ENCODE assay signal across 1 cellular context in the genomic region with DNA sequence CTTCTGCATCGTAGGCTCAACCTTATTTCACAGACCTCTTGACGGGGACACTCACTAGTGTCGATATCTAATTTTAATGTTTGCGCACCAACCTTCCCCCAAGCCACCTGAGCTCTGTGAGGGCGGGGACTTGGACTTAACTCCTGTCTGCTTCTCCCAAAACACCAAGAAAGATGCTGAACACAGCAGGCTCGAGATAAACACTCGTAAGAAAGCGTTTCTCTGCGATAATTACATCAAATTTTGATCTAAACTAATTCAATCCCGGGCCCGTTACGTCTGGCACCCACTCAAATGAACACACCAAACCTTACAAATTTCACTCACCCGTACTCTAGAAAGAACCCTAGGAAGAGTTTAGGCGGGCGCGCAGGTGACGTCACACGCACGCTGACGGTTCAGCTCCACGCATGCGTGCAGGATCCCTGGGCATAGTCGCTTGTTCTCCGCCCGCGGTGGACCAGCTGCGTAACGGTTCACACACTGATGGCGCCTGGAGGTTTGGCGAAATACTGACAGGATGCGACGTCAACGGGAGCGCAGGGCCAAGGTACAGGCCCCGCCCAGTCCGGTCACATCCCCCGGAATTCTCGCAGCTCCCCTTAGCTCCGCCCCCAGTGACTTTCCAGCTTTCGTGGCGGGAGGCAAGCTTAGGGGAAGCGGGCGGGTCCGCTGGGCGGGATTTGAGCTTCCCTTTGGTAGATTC.
TF ChIP-seq lines count a peak whose summit lies in the region.

A gene with protein sequence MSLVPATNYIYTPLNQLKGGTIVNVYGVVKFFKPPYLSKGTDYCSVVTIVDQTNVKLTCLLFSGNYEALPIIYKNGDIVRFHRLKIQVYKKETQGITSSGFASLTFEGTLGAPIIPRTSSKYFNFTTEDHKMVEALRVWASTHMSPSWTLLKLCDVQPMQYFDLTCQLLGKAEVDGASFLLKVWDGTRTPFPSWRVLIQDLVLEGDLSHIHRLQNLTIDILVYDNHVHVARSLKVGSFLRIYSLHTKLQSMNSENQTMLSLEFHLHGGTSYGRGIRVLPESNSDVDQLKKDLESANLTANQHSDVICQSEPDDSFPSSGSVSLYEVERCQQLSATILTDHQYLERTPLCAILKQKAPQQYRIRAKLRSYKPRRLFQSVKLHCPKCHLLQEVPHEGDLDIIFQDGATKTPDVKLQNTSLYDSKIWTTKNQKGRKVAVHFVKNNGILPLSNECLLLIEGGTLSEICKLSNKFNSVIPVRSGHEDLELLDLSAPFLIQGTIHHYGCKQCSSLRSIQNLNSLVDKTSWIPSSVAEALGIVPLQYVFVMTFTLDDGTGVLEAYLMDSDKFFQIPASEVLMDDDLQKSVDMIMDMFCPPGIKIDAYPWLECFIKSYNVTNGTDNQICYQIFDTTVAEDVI (minus strand): TSS at position 359 of the 706 bp plus-strand sequence. CDS start 32,652 bp downstream, outside the sequence.

TF ChIP-seq in HepG2, 621 proteins besides CTCF, POLR2A, EP300 and RAD21 (continued from another document):
- TF ChIP-seq, protein P1, sequence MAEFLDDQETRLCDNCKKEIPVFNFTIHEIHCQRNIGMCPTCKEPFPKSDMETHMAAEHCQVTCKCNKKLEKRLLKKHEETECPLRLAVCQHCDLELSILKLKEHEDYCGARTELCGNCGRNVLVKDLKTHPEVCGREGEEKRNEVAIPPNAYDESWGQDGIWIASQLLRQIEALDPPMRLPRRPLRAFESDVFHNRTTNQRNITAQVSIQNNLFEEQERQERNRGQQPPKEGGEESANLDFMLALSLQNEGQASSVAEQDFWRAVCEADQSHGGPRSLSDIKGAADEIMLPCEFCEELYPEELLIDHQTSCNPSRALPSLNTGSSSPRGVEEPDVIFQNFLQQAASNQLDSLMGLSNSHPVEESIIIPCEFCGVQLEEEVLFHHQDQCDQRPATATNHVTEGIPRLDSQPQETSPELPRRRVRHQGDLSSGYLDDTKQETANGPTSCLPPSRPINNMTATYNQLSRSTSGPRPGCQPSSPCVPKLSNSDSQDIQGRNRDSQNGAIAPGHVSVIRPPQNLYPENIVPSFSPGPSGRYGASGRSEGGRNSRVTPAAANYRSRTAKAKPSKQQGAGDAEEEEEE (CRISPR knock-in tag; IDR thresholded peaks at IDR 0.05; ENCODE audit: borderline replicate concordance): no peak
- peak; percentile 25; the same call in 1 of the 2 replicates for TF ChIP-seq BCL6 (CRISPR knock-in tag; IDR thresholded peaks at IDR 0.05)
- TF ChIP-seq ATAD3A (CRISPR knock-in tag; IDR thresholded peaks at IDR 0.05): no peak
- TF ChIP-seq ZNF556 (CRISPR knock-in tag; IDR thresholded peaks at IDR 0.05; ENCODE audit: borderline replicate concordance): peak; percentile 57; the same call in 1 of the 2 replicates
- peak; percentile 20; the same call in 1 of the 2 replicates for TF ChIP-seq JUN (CRISPR knock-in tag; IDR thresholded peaks at IDR 0.05)
- no peak for TF ChIP-seq CENPX (CRISPR knock-in tag; IDR thresholded peaks at IDR 0.05)
- no peak for TF ChIP-seq ZNF484 (CRISPR knock-in tag; IDR thresholded peaks at IDR 0.05; ENCODE audit: borderline replicate concordance, low read depth)
- TF ChIP-seq PHF5A (CRISPR knock-in tag; IDR thresholded peaks at IDR 0.05; ENCODE audit: low read depth, unreplicated experiment): no peak
- TF ChIP-seq GZF1 (CRISPR knock-in tag; IDR thresholded peaks at IDR 0.05): no peak
- no peak for TF ChIP-seq TOE1 (CRISPR knock-in tag; IDR thresholded peaks at IDR 0.05)
- TF ChIP-seq, protein P2, sequence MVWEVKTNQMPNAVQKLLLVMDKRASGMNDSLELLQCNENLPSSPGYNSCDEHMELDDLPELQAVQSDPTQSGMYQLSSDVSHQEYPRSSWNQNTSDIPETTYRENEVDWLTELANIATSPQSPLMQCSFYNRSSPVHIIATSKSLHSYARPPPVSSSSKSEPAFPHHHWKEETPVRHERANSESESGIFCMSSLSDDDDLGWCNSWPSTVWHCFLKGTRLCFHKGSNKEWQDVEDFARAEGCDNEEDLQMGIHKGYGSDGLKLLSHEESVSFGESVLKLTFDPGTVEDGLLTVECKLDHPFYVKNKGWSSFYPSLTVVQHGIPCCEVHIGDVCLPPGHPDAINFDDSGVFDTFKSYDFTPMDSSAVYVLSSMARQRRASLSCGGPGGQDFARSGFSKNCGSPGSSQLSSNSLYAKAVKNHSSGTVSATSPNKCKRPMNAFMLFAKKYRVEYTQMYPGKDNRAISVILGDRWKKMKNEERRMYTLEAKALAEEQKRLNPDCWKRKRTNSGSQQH (CRISPR knock-in tag; IDR thresholded peaks at IDR 0.05; ENCODE audit: low read depth): peak; percentile 48; the same call in 1 of the 2 replicates
- TF ChIP-seq, protein P3, sequence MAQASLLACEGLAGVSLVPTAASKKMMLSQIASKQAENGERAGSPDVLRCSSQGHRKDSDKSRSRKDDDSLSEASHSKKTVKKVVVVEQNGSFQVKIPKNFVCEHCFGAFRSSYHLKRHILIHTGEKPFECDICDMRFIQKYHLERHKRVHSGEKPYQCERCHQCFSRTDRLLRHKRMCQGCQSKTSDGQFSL (CRISPR knock-in tag; IDR thresholded peaks at IDR 0.05): no peak
- TF ChIP-seq YEATS4 (CRISPR knock-in tag; IDR thresholded peaks at IDR 0.05; ENCODE audit: borderline replicate concordance): peak; percentile 62; the same call in 1 of the 2 replicates
- TF ChIP-seq, protein P4, sequence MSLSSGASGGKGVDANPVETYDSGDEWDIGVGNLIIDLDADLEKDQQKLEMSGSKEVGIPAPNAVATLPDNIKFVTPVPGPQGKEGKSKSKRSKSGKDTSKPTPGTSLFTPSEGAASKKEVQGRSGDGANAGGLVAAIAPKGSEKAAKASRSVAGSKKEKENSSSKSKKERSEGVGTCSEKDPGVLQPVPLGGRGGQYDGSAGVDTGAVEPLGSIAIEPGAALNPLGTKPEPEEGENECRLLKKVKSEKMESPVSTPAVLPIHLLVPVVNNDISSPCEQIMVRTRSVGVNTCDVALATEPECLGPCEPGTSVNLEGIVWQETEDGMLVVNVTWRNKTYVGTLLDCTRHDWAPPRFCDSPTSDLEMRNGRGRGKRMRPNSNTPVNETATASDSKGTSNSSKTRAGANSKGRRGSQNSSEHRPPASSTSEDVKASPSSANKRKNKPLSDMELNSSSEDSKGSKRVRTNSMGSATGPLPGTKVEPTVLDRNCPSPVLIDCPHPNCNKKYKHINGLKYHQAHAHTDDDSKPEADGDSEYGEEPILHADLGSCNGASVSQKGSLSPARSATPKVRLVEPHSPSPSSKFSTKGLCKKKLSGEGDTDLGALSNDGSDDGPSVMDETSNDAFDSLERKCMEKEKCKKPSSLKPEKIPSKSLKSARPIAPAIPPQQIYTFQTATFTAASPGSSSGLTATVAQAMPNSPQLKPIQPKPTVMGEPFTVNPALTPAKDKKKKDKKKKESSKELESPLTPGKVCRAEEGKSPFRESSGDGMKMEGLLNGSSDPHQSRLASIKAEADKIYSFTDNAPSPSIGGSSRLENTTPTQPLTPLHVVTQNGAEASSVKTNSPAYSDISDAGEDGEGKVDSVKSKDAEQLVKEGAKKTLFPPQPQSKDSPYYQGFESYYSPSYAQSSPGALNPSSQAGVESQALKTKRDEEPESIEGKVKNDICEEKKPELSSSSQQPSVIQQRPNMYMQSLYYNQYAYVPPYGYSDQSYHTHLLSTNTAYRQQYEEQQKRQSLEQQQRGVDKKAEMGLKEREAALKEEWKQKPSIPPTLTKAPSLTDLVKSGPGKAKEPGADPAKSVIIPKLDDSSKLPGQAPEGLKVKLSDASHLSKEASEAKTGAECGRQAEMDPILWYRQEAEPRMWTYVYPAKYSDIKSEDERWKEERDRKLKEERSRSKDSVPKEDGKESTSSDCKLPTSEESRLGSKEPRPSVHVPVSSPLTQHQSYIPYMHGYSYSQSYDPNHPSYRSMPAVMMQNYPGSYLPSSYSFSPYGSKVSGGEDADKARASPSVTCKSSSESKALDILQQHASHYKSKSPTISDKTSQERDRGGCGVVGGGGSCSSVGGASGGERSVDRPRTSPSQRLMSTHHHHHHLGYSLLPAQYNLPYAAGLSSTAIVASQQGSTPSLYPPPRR (CRISPR knock-in tag; IDR thresholded peaks at IDR 0.05; ENCODE audit: borderline replicate concordance): peak; percentile 37; the same call in 1 of the 2 replicates
- no peak for TF ChIP-seq PRPF4 (IDR thresholded peaks at IDR 0.05; ENCODE audit: low read depth, low read length, poor library complexity, severe bottlenecking)
- peak; percentile 67 for TF ChIP-seq PITX1 (CRISPR knock-in tag; IDR thresholded peaks at IDR 0.05)
- no peak; the same call in 1 of the 2 replicates for TF ChIP-seq ZNF232 (CRISPR knock-in tag; IDR thresholded peaks at IDR 0.05; ENCODE audit: borderline replicate concordance)
- TF ChIP-seq ZNF781 (CRISPR knock-in tag; IDR thresholded peaks at IDR 0.05; ENCODE audit: borderline replicate concordance, not compliant biosample characterization): peak; percentile 80
- peak; percentile 81 for TF ChIP-seq POLR2AphosphoS5 (IDR thresholded peaks at IDR 0.05; ENCODE audit: low read depth, low read length)
- TF ChIP-seq ZNF598 (CRISPR knock-in tag; IDR thresholded peaks at IDR 0.05; ENCODE audit: borderline replicate concordance): peak; percentile 84
- TF ChIP-seq THAP11 (CRISPR knock-in tag; IDR thresholded peaks at IDR 0.05): peak; percentile 92
- TF ChIP-seq ZNF709 (CRISPR knock-in tag; IDR thresholded peaks at IDR 0.05): no peak
- TF ChIP-seq ZNF326 (CRISPR knock-in tag; IDR thresholded peaks at IDR 0.05; ENCODE audit: borderline replicate concordance): no peak
- TF ChIP-seq, protein P5, sequence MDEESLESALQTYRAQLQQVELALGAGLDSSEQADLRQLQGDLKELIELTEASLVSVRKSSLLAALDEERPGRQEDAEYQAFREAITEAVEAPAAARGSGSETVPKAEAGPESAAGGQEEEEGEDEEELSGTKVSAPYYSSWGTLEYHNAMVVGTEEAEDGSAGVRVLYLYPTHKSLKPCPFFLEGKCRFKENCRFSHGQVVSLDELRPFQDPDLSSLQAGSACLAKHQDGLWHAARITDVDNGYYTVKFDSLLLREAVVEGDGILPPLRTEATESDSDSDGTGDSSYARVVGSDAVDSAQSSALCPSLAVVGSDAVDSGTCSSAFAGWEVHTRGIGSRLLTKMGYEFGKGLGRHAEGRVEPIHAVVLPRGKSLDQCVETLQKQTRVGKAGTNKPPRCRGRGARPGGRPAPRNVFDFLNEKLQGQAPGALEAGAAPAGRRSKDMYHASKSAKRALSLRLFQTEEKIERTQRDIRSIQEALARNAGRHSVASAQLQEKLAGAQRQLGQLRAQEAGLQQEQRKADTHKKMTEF (CRISPR knock-in tag; IDR thresholded peaks at IDR 0.05): peak; percentile 89
- TF ChIP-seq, protein P6, sequence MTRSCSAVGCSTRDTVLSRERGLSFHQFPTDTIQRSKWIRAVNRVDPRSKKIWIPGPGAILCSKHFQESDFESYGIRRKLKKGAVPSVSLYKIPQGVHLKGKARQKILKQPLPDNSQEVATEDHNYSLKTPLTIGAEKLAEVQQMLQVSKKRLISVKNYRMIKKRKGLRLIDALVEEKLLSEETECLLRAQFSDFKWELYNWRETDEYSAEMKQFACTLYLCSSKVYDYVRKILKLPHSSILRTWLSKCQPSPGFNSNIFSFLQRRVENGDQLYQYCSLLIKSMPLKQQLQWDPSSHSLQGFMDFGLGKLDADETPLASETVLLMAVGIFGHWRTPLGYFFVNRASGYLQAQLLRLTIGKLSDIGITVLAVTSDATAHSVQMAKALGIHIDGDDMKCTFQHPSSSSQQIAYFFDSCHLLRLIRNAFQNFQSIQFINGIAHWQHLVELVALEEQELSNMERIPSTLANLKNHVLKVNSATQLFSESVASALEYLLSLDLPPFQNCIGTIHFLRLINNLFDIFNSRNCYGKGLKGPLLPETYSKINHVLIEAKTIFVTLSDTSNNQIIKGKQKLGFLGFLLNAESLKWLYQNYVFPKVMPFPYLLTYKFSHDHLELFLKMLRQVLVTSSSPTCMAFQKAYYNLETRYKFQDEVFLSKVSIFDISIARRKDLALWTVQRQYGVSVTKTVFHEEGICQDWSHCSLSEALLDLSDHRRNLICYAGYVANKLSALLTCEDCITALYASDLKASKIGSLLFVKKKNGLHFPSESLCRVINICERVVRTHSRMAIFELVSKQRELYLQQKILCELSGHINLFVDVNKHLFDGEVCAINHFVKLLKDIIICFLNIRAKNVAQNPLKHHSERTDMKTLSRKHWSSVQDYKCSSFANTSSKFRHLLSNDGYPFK (CRISPR knock-in tag; IDR thresholded peaks at IDR 0.05; ENCODE audit: borderline replicate concordance): peak; percentile 83; the same call in 1 of the 2 replicates
- TF ChIP-seq HNRNPLL (IDR thresholded peaks at IDR 0.05; ENCODE audit: low read depth, low read length, poor library complexity, severe bottlenecking): peak; percentile 91
- TF ChIP-seq ZFX (CRISPR knock-in tag; IDR thresholded peaks at IDR 0.05; ENCODE audit: low read depth): peak; percentile 38; the same call in 1 of the 2 replicates
- TF ChIP-seq, protein P7, sequence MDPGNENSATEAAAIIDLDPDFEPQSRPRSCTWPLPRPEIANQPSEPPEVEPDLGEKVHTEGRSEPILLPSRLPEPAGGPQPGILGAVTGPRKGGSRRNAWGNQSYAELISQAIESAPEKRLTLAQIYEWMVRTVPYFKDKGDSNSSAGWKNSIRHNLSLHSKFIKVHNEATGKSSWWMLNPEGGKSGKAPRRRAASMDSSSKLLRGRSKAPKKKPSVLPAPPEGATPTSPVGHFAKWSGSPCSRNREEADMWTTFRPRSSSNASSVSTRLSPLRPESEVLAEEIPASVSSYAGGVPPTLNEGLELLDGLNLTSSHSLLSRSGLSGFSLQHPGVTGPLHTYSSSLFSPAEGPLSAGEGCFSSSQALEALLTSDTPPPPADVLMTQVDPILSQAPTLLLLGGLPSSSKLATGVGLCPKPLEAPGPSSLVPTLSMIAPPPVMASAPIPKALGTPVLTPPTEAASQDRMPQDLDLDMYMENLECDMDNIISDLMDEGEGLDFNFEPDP (CRISPR knock-in tag; conservative IDR thresholded peaks at IDR 0.05): no peak
- peak; percentile 55; the same call in 1 of the 2 replicates for TF ChIP-seq HNF4G (IDR thresholded peaks at IDR 0.05; ENCODE audit: borderline replicate concordance, low read depth, low read length)
- no peak; the same call in 1 of the 2 replicates for TF ChIP-seq HNF4G (CRISPR knock-in tag; IDR thresholded peaks at IDR 0.05; ENCODE audit: borderline replicate concordance, low read depth)
- TF ChIP-seq GATAD1 (CRISPR knock-in tag; IDR thresholded peaks at IDR 0.05): peak; percentile 97
- peak; percentile 33; the same call in 1 of the 2 replicates for TF ChIP-seq MAZ (IDR thresholded peaks at IDR 0.05; ENCODE audit: borderline replicate concordance, low read depth, low read length)
- peak; percentile 60; the same call in 1 of the 2 replicates for TF ChIP-seq MAZ (CRISPR knock-in tag; IDR thresholded peaks at IDR 0.05; ENCODE audit: low read depth)
- TF ChIP-seq NR2C2 (CRISPR knock-in tag; IDR thresholded peaks at IDR 0.05; ENCODE audit: borderline replicate concordance): peak; percentile 76; the same call in 1 of the 2 replicates
- TF ChIP-seq, protein P8, sequence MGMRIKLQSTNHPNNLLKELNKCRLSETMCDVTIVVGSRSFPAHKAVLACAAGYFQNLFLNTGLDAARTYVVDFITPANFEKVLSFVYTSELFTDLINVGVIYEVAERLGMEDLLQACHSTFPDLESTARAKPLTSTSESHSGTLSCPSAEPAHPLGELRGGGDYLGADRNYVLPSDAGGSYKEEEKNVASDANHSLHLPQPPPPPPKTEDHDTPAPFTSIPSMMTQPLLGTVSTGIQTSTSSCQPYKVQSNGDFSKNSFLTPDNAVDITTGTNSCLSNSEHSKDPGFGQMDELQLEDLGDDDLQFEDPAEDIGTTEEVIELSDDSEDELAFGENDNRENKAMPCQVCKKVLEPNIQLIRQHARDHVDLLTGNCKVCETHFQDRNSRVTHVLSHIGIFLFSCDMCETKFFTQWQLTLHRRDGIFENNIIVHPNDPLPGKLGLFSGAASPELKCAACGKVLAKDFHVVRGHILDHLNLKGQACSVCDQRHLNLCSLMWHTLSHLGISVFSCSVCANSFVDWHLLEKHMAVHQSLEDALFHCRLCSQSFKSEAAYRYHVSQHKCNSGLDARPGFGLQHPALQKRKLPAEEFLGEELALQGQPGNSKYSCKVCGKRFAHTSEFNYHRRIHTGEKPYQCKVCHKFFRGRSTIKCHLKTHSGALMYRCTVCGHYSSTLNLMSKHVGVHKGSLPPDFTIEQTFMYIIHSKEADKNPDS (CRISPR knock-in tag; IDR thresholded peaks at IDR 0.05): no peak
